Comparison of ENCODE assay signal across 24 cellular contexts in genomic region chr15:88023956-88024355, GRCh38.
DNase-seq lines count a peak whose midpoint lies in the region; ATAC-seq, FAIRE-seq and TF ChIP-seq lines count a peak whose summit lies in the region.
"Had no signal": no experiment of that assay in that cellular context is flagged by ENCODE, and none has a peak within 500 bp of the region (broad histone marks: within the 10 kb centered on the region; RNA-seq: fewer than 3 reads in every experiment).

No MANE protein-coding gene starts in this region.

- no peak overlapping the region for H3K4me3 ChIP-seq in K562
- H3K4me3 ChIP-seq: BLaER1 treated with 17β-estradiol and CSF1 and Interleukin-3, amounts not matched to agents 10 nM and 100 nM; MG63; SK-N-MC had no signal

- TF ChIP-seq POLR2A in K562 (conservative IDR thresholded peaks at IDR 0.05), result no peak

- FAIRE-seq in K562 (lab: Jason Lieb, UNC), result no peak
- FAIRE-seq: GM12891, H1 had no signal

- TF ChIP-seq CTCF in K562 (IDR thresholded peaks at IDR 0.05 in 2 of 3, conservative IDR thresholded peaks at IDR 0.05 in 1 of 3; ENCODE audit: insufficient read depth in 2 of 3, low read depth in 1 of 3, low read length in 3 of 3), result no peak

- H3K9me1 ChIP-seq in K562 (ENCODE audit: control insufficient read depth, insufficient read depth, low read length), result no peaks in the 10 kb centered on the region

- H3K4me2 ChIP-seq in K562 (ENCODE audit: insufficient read depth, low read length), result no peak overlapping the region

- no peaks in the 10 kb centered on the region for H3K9me3 ChIP-seq in K562 (replicated peaks; ENCODE audit: control insufficient read depth, insufficient read depth, low read depth, low read length)
- H3K9me3 ChIP-seq: BLaER1 treated with 17β-estradiol and CSF1 and Interleukin-3, amounts not matched to agents 10 nM and 100 nM; Caco-2; MG63 had no signal

- TF ChIP-seq RAD21 in K562 (CRISPR knock-in tag; conservative IDR thresholded peaks at IDR 0.05 in 1 of 2, IDR thresholded peaks at IDR 0.05 in 1 of 2), result no peak

- CTCF ChIA-PET in K562 (lab: Yijun Ruan, JAX; ENCODE audit: low intra/inter-chr PET ratio), result no interaction called here

- WGBS in K562 (ENCODE audit: insufficient coverage, low coverage, missing lambda C conversion rate), result 0% methylated on average over 4 of the region's 4 CpGs

- no peak for ATAC-seq in K562
- ATAC-seq in GM19324 (IDR thresholded peaks at IDR 0.05; ENCODE audit: low FRiP score, unreplicated experiment), result no peak

- peaks cover 0 to 4% of the 10 kb centered on the region in 2 experiments; a peak in 3 of 5 replicates for H3K27me3 ChIP-seq in K562 (ENCODE audit: control insufficient read depth in 2 of 2, insufficient read depth in 2 of 2, low read length in 2 of 2)
- H3K27me3 ChIP-seq: BLaER1 treated with 17β-estradiol and CSF1 and Interleukin-3, amounts not matched to agents 10 nM and 100 nM; MG63 had no signal

- H4K20me1 ChIP-seq in K562 (replicated peaks; ENCODE audit: control insufficient read depth, insufficient read depth, low read length), result no peaks in the 10 kb centered on the region; the same call in 1 of the 2 replicates
- H4K20me1 ChIP-seq: BLaER1 treated with 17β-estradiol and CSF1 and Interleukin-3, amounts not matched to agents 10 nM and 100 nM had no signal

- H3K9ac ChIP-seq in K562 (ENCODE audit: insufficient read depth in 1 of 2, low read depth in 2 of 2, low read length in 2 of 2), result no peak overlapping the region
- H3K9ac ChIP-seq: BLaER1 treated with 17β-estradiol and CSF1 and Interleukin-3, amounts not matched to agents 10 nM and 100 nM had no signal

- intact Hi-C loops in K562 (cut with micrococcal nuclease), result no loop called here

- no peak overlapping the region for H3K27ac ChIP-seq in K562 (ENCODE audit: extremely low read depth, low read depth, low read length)
- H3K27ac ChIP-seq: BLaER1 treated with 17β-estradiol and CSF1 and Interleukin-3, amounts not matched to agents 10 nM and 100 nM; RWPE1; SK-N-MC had no signal

- no peaks in the 10 kb centered on the region for H3K36me3 ChIP-seq in K562 (ENCODE audit: control insufficient read depth, insufficient read depth, low read length)
- H3K36me3 ChIP-seq: BLaER1 treated with 17β-estradiol and CSF1 and Interleukin-3, amounts not matched to agents 10 nM and 100 nM; MG63 had no signal

- DNase-seq in NCI-H82 (lab: John Stamatoyannopoulos, UW) (peak; percentile 21), NCI-H82 treated with DMSO at 0.1 percent for 48 hours (lab: John Stamatoyannopoulos, UW; ENCODE audit: unreplicated experiment) (no peak), NCI-H748 treated with DMSO at 0.1 percent for 48 hours (lab: John Stamatoyannopoulos, UW) (peak; percentile 41), K562 (ENCODE audit: extremely low read depth in 1 of 4, low spot score in 3 of 4) (no peak), hypothalamus (lab: John Stamatoyannopoulos, UW) (no peak)
- DNase-seq in stimulated activated CD4-positive, alpha-beta T cell treated with anti-CD3 and anti-CD28 coated beads, Interleukin-2, amount 100 ng/mL, for 48 hours, result no peak
- DNase-seq: Caco-2; CD4-positive, alpha-beta T cell; DMS79 treated with DMSO at 0.1 percent for 48 hours; GF-D8; HCEC 1CT; KG1; MG63; NCI-H146; NCI-H1930; NCI-H2107; NCI-H526 treated with DMSO at 0.1 percent for 48 hours; SHP77 had no signal

- POLR2A ChIA-PET in K562 (lab: Yijun Ruan, JAX), result no interaction called here

- no peak for TF ChIP-seq EP300 in K562 (IDR thresholded peaks at IDR 0.05; ENCODE audit: low read length)

- no peak overlapping the region for H2AFZ ChIP-seq in K562 (ENCODE audit: low read depth, low read length)

- H3K79me2 ChIP-seq in K562 (ENCODE audit: control insufficient read depth, insufficient read depth, low read length), result no peaks in the 10 kb centered on the region

- no TSS peak for BruUV-seq in K562 (replicated peaks; lab: Mats Ljungman, UMichigan)

- in situ Hi-C loops in K562 (cut with MboI), result no loop called here

- no peaks in the 10 kb centered on the region for H3K4me1 ChIP-seq in K562 (replicated peaks in 1 of 2; ENCODE audit: control insufficient read depth in 2 of 2, insufficient read depth in 2 of 2, low read length in 2 of 2)
- H3K4me1 ChIP-seq: Caco-2 had no signal

TF ChIP-seq in K562, 482 proteins besides CTCF, POLR2A, EP300 and RAD21:
- TF ChIP-seq TAL1 (IDR thresholded peaks at IDR 0.05), result peak; percentile 7; the same call in 1 of the 2 replicates
- peak; percentile 38 for TF ChIP-seq CBFA2T3 (IDR thresholded peaks at IDR 0.05)
- no peak for TF ChIP-seq PHF21A (IDR thresholded peaks at IDR 0.05; ENCODE audit: borderline replicate concordance, low read depth)
TF ChIP-seq in K562: peak in this region for 2.

Comparison
In these comparisons a context has a peak if more than half of its experiments do, and no peak if none do; other contexts are left out.
1. DNase-seq: peak in NCI-H82 (single experiment) and NCI-H748 treated with DMSO at 0.1 percent for 48 hours (single experiment); none in NCI-H82 treated with DMSO at 0.1 percent for 48 hours (single experiment), K562 (0 of 4), hypothalamus (0 of 51) and stimulated activated CD4-positive, alpha-beta T cell treated with anti-CD3 and anti-CD28 coated beads, Interleukin-2, amount 100 ng/mL, for 48 hours (0 of 2).